In genomic region chr5:141513627-141514329, GRCh38 we compare ENCODE assay signal across 9 cellular contexts. TPM values are rescaled to one million over a fixed set of nuclear protein-coding genes. Genes with fewer than 3 reads are reported as not detected.
A peak's percentile ranks its signal among the peaks of the same experiment; 100 is the strongest.
DNase-seq lines count a peak whose midpoint lies in the region; ATAC-seq, FAIRE-seq and TF ChIP-seq lines count a peak whose summit lies in the region.
"Had no signal": no experiment of that assay in that cellular context is flagged by ENCODE, and none has a peak within 500 bp of the region (broad histone marks: within the 10 kb centered on the region; RNA-seq: fewer than 3 reads in every experiment).

No MANE protein-coding gene starts in this region.

- no peak overlapping the region for H3K9ac ChIP-seq in SK-N-MC (ENCODE audit: insufficient read length)

- H3K27ac ChIP-seq in SK-N-MC (peak overlapping the region; percentile 97), heart right ventricle (peak overlapping the region; percentile 65 to 95 (median 86)), pancreas (peak overlapping the region in 2 of 4 donors; percentile 54 to 62), transverse colon (peak overlapping the region; percentile 78 to 91 (median 89))

- no peak for TF ChIP-seq EP300 in transverse colon (IDR thresholded peaks at IDR 0.05; ENCODE audit: low read depth)

- FAIRE-seq in pancreas (lab: Jason Lieb, UNC) = no peak
- FAIRE-seq: colon had no signal

- no peaks in the 10 kb centered on the region for H3K9me3 ChIP-seq in SK-N-MC (ENCODE audit: low read depth, low read length)
- H3K9me3 ChIP-seq in heart right ventricle = no peaks in the 10 kb centered on the region
- H3K9me3 ChIP-seq in pancreas = no peaks in the 10 kb centered on the region
- H3K9me3 ChIP-seq in transverse colon = no peaks in the 10 kb centered on the region

- H3K4me1 ChIP-seq in heart right ventricle = peaks cover 17 to 73% (median 56%) of the 10 kb centered on the region in 9 donors
- peaks cover 0 to 3% (median 0%) of the 10 kb centered on the region in 3 donors for H3K4me1 ChIP-seq in pancreas
- peaks cover 16 to 41% (median 23%) of the 10 kb centered on the region in 4 donors for H3K4me1 ChIP-seq in transverse colon

- no peaks in the 10 kb centered on the region for H3K27me3 ChIP-seq in heart right ventricle
- H3K27me3 ChIP-seq in pancreas = no peaks in the 10 kb centered on the region
- H3K27me3 ChIP-seq in transverse colon = no peaks in the 10 kb centered on the region

- no peak for TF ChIP-seq CTCF in heart right ventricle (IDR thresholded peaks at IDR 0.05)
- TF ChIP-seq CTCF in pancreas (IDR thresholded peaks at IDR 0.05) = no peak
- no peak for TF ChIP-seq CTCF in transverse colon (IDR thresholded peaks at IDR 0.05)

- TF ChIP-seq POLR2A in GM18505 (IDR thresholded peaks at IDR 0.05; ENCODE audit: borderline replicate concordance, extremely low read depth, insufficient read depth, insufficient read length) (peak; percentile 51), transverse colon (IDR thresholded peaks at IDR 0.05) (no peak)

- in situ Hi-C loops in transverse colon (cut with MboI; ENCODE audit: low pct_ligation_motif_present in 1 of 4, low pct_unique_long_range_greater_than_20kb in 1 of 4, low sequenced_read_pairs in 3 of 4) = no loop called here

- ATAC-seq in GM18505 (IDR thresholded peaks at IDR 0.05; ENCODE audit: unreplicated experiment) (peak; percentile 36), HG03280 (IDR thresholded peaks at IDR 0.05; ENCODE audit: unreplicated experiment) (peak; percentile 34), heart right ventricle (peak; percentile 59 to 80 (median 64)), pancreas (peak; percentile 44 to 73 (median 65))

- intact Hi-C loops in heart right ventricle (cut with DNase I) (loop anchor here in 2 of 10 donors (5.0 kb wide), 1 partner anchor 36 kb away; the partner anchor contains the start of gene PCDHGC3 (in 2 of the 2)), pancreas (cut with DNase I) (no loop called here), transverse colon (cut with DNase I; ENCODE audit: low total_unique reads) (loop anchor here (5.0 kb wide), 1 partner anchor 36 kb away; the partner anchor contains the start of gene PCDHGC3)

- H3K4me3 ChIP-seq in SK-N-MC = peak overlapping the region; percentile 78
- peak overlapping the region; percentile 32 to 68 (median 56) for H3K4me3 ChIP-seq in heart right ventricle
- H3K4me3 ChIP-seq in pancreas = peak overlapping the region; percentile 20 to 51 (median 38)
- H3K4me3 ChIP-seq in transverse colon = peak overlapping the region; percentile 43 to 50 (median 48)

- DNase-seq in SK-N-MC (ENCODE audit: low read depth, low spot score) (no peak), amniotic epithelial cell (ENCODE audit: low read depth) (peak; percentile 85), heart right ventricle (peak; percentile 77 to 87), pancreas (peak in 5 of 6 donors; percentile 47 to 70 (median 62)), transverse colon (peak; percentile 66), NK-92 (lab: John Stamatoyannopoulos, UW; ENCODE audit: unreplicated experiment) (no peak)

- H3K36me3 ChIP-seq in SK-N-MC (ENCODE audit: insufficient read depth, low read length) = peaks cover 31% of the 10 kb centered on the region
- peaks cover 0 to 66% (median 17%) of the 10 kb centered on the region in 9 donors for H3K36me3 ChIP-seq in heart right ventricle
- peaks cover 0 to 14% (median 0%) of the 10 kb centered on the region in 3 donors for H3K36me3 ChIP-seq in pancreas
- peaks cover 0 to 7% (median 0%) of the 10 kb centered on the region in 4 donors for H3K36me3 ChIP-seq in transverse colon

- 5 to 10% methylated on average over 29 of the region's 29 CpGs for WGBS in heart right ventricle, 2 donors
- WGBS in pancreas, 2 donors = 41 to 42% methylated on average over 28 to 29 of the region's 29 CpGs
- 20 to 33% methylated on average over 1 to 29 of the region's 29 CpGs for WGBS in transverse colon (ENCODE audit: low coverage in 1 of 2), 2 donors

RNA-seq across cellular contexts. Expression of gene PCDHGC5, which starts 24.9 kb away (rescaled TPM):
- total RNA-seq in heart right ventricle = 1 to 10 TPM; 2.2 to 4.9 (median 3.3) TPM
- 10 to 100 TPM in 1 of 2 donors, under 1 TPM in 1; 0.38 to 10.2 TPM for polyA plus RNA-seq in heart right ventricle
- under 1 TPM; 0.17 to 0.98 (median 0.76) TPM for total RNA-seq in pancreas
- polyA plus RNA-seq in pancreas = under 1 TPM; 0.09 to 0.61 TPM
- 1 to 10 TPM in 2 of 4 donors, under 1 TPM in 2; 0.20 to 2.5 (median 1.0) TPM for total RNA-seq in transverse colon

RNA-seq across cellular contexts. Expression of gene PCDHGC4, which starts 28.9 kb away (rescaled TPM):
- total RNA-seq in heart right ventricle (1 to 10 TPM; 1.7 to 4.3 (median 3.1) TPM), pancreas (1 to 10 TPM in 3 of 6 donors, under 1 TPM in 3; 0.41 to 1.4 (median 0.91) TPM), transverse colon (10 to 100 TPM in 1 of 4 donors, 1 to 10 TPM in 3; 1.8 to 26.5 (median 2.7) TPM)
- polyA plus RNA-seq in heart right ventricle (1 to 10 TPM in 1 of 2 donors, under 1 TPM in 1; 0.12 to 5.0 TPM), pancreas (under 1 TPM; 0.35 to 0.65 TPM)

RNA-seq across cellular contexts. Expression of gene PCDHGC3, which starts 38.0 kb away (rescaled TPM):
- total RNA-seq in heart right ventricle (10 to 100 TPM; 12.8 to 19.5 (median 15.9) TPM), pancreas (10 to 100 TPM in 5 of 6 donors, 1 to 10 TPM in 1; 9.1 to 25.3 (median 16.7) TPM), transverse colon (10 to 100 TPM in 3 of 4 donors, 1 to 10 TPM in 1; 6.0 to 17.0 (median 13.6) TPM)
- polyA plus RNA-seq in heart right ventricle (10 to 100 TPM; 43.4 to 48.6 TPM), pancreas (10 to 100 TPM; 20.0 to 23.1 TPM)

Comparison
In these comparisons a context has a peak if more than half of its experiments do, and no peak if none do; other contexts are left out.
1. DNase-seq: peak in amniotic epithelial cell (single experiment), heart right ventricle (2 of 2), pancreas (5 of 6) and transverse colon (single experiment); none in SK-N-MC (single experiment) and NK-92 (single experiment).
2. Peak in every context shown above with its lines, with median percentiles within 50 percentile points of each other: ATAC-seq and H3K4me3 ChIP-seq.